In genomic region chr2:240070907-240071306, GRCh38 we compare ENCODE assay signal across 2 cellular contexts.
TF ChIP-seq lines count a peak whose summit lies in the region.

No MANE protein-coding gene starts in this region.

TF ChIP-seq in HepG2, 621 proteins besides CTCF, POLR2A, EP300 and RAD21:
- TF ChIP-seq MAFF (IDR thresholded peaks at IDR 0.05; ENCODE audit: low read depth, low read length) (peak; percentile 81), ZFY (CRISPR knock-in tag; IDR thresholded peaks at IDR 0.05) (no peak), MAFK (conservative IDR thresholded peaks at IDR 0.05 in 1 of 2, IDR thresholded peaks at IDR 0.05 in 1 of 2; ENCODE audit: low read length in 2 of 2) (peak; percentile 78 to 89)

TF ChIP-seq in K562, 482 proteins besides CTCF, POLR2A, EP300 and RAD21:
- TF ChIP-seq ZNF316 (IDR thresholded peaks at IDR 0.05) (peak; percentile 32; the same call in 1 of the 2 replicates), ZBTB26 (CRISPR knock-in tag; IDR thresholded peaks at IDR 0.05) (no peak)
